18 cellular contexts compared by ENCODE assay signal in the genomic region with DNA sequence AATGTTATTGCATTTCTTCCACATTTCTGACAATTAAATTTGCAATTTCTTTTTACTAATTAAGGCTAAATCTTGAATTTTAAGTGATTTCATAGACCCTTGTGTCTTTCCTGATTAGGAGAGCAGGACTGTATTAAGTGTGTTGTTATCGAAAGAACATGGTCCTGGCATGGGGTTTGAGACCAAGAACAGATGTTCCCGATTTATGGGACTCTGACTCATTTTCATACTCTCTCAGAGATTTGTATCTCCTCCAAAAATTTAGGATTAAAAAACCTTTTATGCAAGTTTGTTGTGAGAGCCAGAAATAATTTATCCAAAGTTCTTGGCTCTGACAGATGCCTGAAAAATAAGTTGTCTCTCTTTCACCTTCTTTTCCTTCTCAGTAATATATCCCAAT.
DNase-seq lines count a peak whose midpoint lies in the region; ATAC-seq and TF ChIP-seq lines count a peak whose summit lies in the region.
"Had no signal": no experiment of that assay in that cellular context is flagged by ENCODE, and none has a peak within 500 bp of the region (broad histone marks: within the 10 kb centered on the region; RNA-seq: fewer than 3 reads in every experiment).

No MANE protein-coding gene starts in this region.

- ATAC-seq in aorta (ENCODE audit: low FRiP score): no peak

- H3K9ac ChIP-seq in SK-N-MC (ENCODE audit: insufficient read length): no peak overlapping the region

- H3K27me3 ChIP-seq in aorta (ENCODE audit: control insufficient read depth in 1 of 2, insufficient read depth in 2 of 2, low read length in 1 of 2): no peaks in the 10 kb centered on the region
- H3K27me3 ChIP-seq in stomach: no peaks in the 10 kb centered on the region
- H3K27me3 ChIP-seq: MG63 had no signal

- intact Hi-C loops in aorta (cut with DNase I) (no loop called here), stomach (cut with DNase I; ENCODE audit: low total_unique reads) (no loop called here)

- no peaks in the 10 kb centered on the region for H3K36me3 ChIP-seq in SK-N-MC (ENCODE audit: insufficient read depth, low read length)
- no peaks in the 10 kb centered on the region for H3K36me3 ChIP-seq in aorta (ENCODE audit: control insufficient read depth in 1 of 2, insufficient read depth in 2 of 2, low read length in 1 of 2)
- no peaks in the 10 kb centered on the region for H3K36me3 ChIP-seq in stomach
- H3K36me3 ChIP-seq: MG63, SJSA1 had no signal

- WGBS in aorta, 2 donors: 15% methylated on average over 2 of the region's 2 CpGs
- WGBS in stomach, 5 donors: 63 to 88% (median 80%) methylated on average over 2 of the region's 2 CpGs

- TF ChIP-seq EP300 in stomach (IDR thresholded peaks at IDR 0.05): no peak

- TF ChIP-seq POLR2A in stomach (IDR thresholded peaks at IDR 0.05) (no peak), erythroblast (IDR thresholded peaks at IDR 0.05; ENCODE audit: low read length) (no peak)

- peak overlapping the region; percentile 24; the same call in 1 of the 2 replicates for H3K4me3 ChIP-seq in SK-N-MC
- H3K4me3 ChIP-seq in fibroblast of mammary gland (ENCODE audit: control insufficient read depth, low read depth, low read length): no peak overlapping the region
- H3K4me3 ChIP-seq in aorta (ENCODE audit: low read length in 2 of 2): no peak overlapping the region
- H3K4me3 ChIP-seq in stomach: no peak overlapping the region
- H3K4me3 ChIP-seq: MG63, PC-9, SJSA1 had no signal

- H3K27ac ChIP-seq in SK-N-MC (peak overlapping the region; percentile 84), aorta (ENCODE audit: low read depth in 1 of 2, low read length in 2 of 2) (no peak overlapping the region), stomach (no peak overlapping the region)
- H3K27ac ChIP-seq: 22Rv1, PC-9, SJSA1 had no signal

- no peak for TF ChIP-seq CTCF in fibroblast of mammary gland (conservative IDR thresholded peaks at IDR 0.05; ENCODE audit: control insufficient read depth, insufficient read depth, low read depth, low read length)
- no peak for TF ChIP-seq CTCF in stomach (IDR thresholded peaks at IDR 0.05)

- DNase-seq in DMS 273 (lab: John Stamatoyannopoulos, UW; ENCODE audit: unreplicated experiment) (peak; percentile 0), DMS 273 treated with DMSO at 0.1 percent for 48 hours (lab: John Stamatoyannopoulos, UW) (no peak), SK-N-MC (ENCODE audit: low read depth, low spot score) (peak; percentile 51), fibroblast of mammary gland (ENCODE audit: low read depth) (peak; percentile 46), superior temporal gyrus (ENCODE audit: extremely low spot score) (peak; percentile 23), aorta (no peak), stomach (no peak), erythroblast (lab: John Stamatoyannopoulos, UW) (no peak)
- DNase-seq: C1 segment of cervical spinal cord, DMS153, MG63, NCI-H1092, NCI-H146, NCI-H2081, NCI-H510A treated with DMSO at 0.1 percent for 48 hours, PC-9 had no signal

- H3K9me3 ChIP-seq in SK-N-MC (ENCODE audit: low read depth, low read length): no peaks in the 10 kb centered on the region
- H3K9me3 ChIP-seq in aorta (ENCODE audit: control insufficient read depth, low read length): no peaks in the 10 kb centered on the region
- H3K9me3 ChIP-seq in stomach: no peaks in the 10 kb centered on the region
- H3K9me3 ChIP-seq: MG63, SJSA1 had no signal

- H3K4me1 ChIP-seq in aorta (ENCODE audit: control insufficient read depth in 1 of 2, insufficient read depth in 2 of 2, low read length in 2 of 2): no peaks in the 10 kb centered on the region
- no peaks in the 10 kb centered on the region for H3K4me1 ChIP-seq in stomach
- H3K4me1 ChIP-seq: SJSA1 had no signal

Comparison
In these comparisons a context has a peak if more than half of its experiments do, and no peak if none do; other contexts are left out.
1. DNase-seq: peak in DMS 273 (single experiment), SK-N-MC (single experiment), fibroblast of mammary gland (single experiment) and superior temporal gyrus (single experiment); none in DMS 273 treated with DMSO at 0.1 percent for 48 hours (single experiment), aorta (0 of 2), stomach (single experiment) and erythroblast (0 of 2).